In genomic region chr3:69086133-69086722, GRCh38 we compare ENCODE assay signal across 1 cellular context.
TF ChIP-seq lines count a peak whose summit lies in the region.

No MANE protein-coding gene starts in this region.

TF ChIP-seq in GM23338, 12 proteins besides CTCF, POLR2A, EP300 and RAD21 (continued from another document):
- TF ChIP-seq REST (IDR thresholded peaks at IDR 0.05; ENCODE audit: unreplicated experiment) (no peak), CREB1 (CRISPR knock-in tag; IDR thresholded peaks at IDR 0.05; ENCODE audit: low read depth) (no peak), EZH2 (IDR thresholded peaks at IDR 0.05; ENCODE audit: low read depth, unreplicated experiment) (no peak), ZNF331 (CRISPR knock-in tag; IDR thresholded peaks at IDR 0.05; ENCODE audit: low read depth) (no peak), NANOG (IDR thresholded peaks at IDR 0.05; ENCODE audit: borderline replicate concordance) (no peak)
- TF ChIP-seq, protein P1, sequence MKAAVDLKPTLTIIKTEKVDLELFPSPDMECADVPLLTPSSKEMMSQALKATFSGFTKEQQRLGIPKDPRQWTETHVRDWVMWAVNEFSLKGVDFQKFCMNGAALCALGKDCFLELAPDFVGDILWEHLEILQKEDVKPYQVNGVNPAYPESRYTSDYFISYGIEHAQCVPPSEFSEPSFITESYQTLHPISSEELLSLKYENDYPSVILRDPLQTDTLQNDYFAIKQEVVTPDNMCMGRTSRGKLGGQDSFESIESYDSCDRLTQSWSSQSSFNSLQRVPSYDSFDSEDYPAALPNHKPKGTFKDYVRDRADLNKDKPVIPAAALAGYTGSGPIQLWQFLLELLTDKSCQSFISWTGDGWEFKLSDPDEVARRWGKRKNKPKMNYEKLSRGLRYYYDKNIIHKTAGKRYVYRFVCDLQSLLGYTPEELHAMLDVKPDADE (IDR thresholded peaks at IDR 0.05), result no peak
